ENCODE assay signal across 16 cellular contexts in genomic region chr5:89826938-89827337, GRCh38.
"Had no signal": no experiment of that assay in that cellular context is flagged by ENCODE, and none has a peak within 500 bp of the region (broad histone marks: within the 10 kb centered on the region; RNA-seq: fewer than 3 reads in every experiment).

No MANE protein-coding gene starts in this region.

- H3K4me3 Mint-ChIP-seq: activated CD4-positive, alpha-beta T cell treated with anti-CD3 and anti-CD28 coated beads, Interleukin-2, amount 10 ng/mL, durations not matched to agents 7 days and 5 days; activated CD8-positive, alpha-beta T cell treated with anti-CD3 and anti-CD28 coated beads, Interleukin-2, amount 10 ng/mL, durations not matched to agents 7 days and 5 days; activated naive CD8-positive, alpha-beta T cell treated with anti-CD3 and anti-CD28 coated beads, Interleukin-2, amount 10 ng/mL, durations not matched to agents 7 days and 5 days; activated T-cell treated with anti-CD3 and anti-CD28 coated beads, Interleukin-2, amount 50 U/mL, for 24 hours; natural killer cell had no signal

- ATAC-seq: activated CD4-positive, CD25-positive, alpha-beta regulatory T cell treated with anti-CD3 and anti-CD28 coated beads, Interleukin-2, amount 50 U/mL, for 24 hours; activated CD8-positive, alpha-beta T cell treated with anti-CD3 and anti-CD28 coated beads, Interleukin-2, amount 10 ng/mL, durations not matched to agents 7 days and 5 days; left cardiac atrium; natural killer cell had no signal

- H3K27me3 ChIP-seq: hepatocyte, transverse colon, uterus had no signal

- H3K4me2 ChIP-seq: hepatocyte had no signal

- H3K4me3 ChIP-seq: hepatocyte, transverse colon, uterus had no signal

- H3K4me1 Mint-ChIP-seq: activated CD4-positive, alpha-beta T cell treated with anti-CD3 and anti-CD28 coated beads, Interleukin-2, amount 10 ng/mL, durations not matched to agents 7 days and 5 days; activated naive CD8-positive, alpha-beta T cell treated with anti-CD3 and anti-CD28 coated beads, Interleukin-2, amount 10 ng/mL, durations not matched to agents 7 days and 5 days; natural killer cell had no signal

- H3K36me3 ChIP-seq: transverse colon, uterus had no signal

- DNase-seq: activated CD4-positive, alpha-beta T cell treated with anti-CD3 and anti-CD28 coated beads, Interleukin-2, amount 10 ng/mL, durations not matched to agents 7 days and 5 days; activated CD8-positive, alpha-beta T cell treated with anti-CD3 and anti-CD28 coated beads, Interleukin-2, amount 10 ng/mL, durations not matched to agents 7 days and 5 days; activated naive CD4-positive, alpha-beta T cell treated with Interleukin-2 at 50 U/mL for 16 hours; activated naive CD8-positive, alpha-beta T cell treated with anti-CD3 and anti-CD28 coated beads, Interleukin-2, amount 10 ng/mL, durations not matched to agents 7 days and 5 days; activated T-cell treated with anti-CD3 and anti-CD28 coated beads, Interleukin-2, amount 50 U/mL, for 24 hours; left cardiac atrium; mesendoderm; natural killer cell; stimulated activated naive CD4-positive, alpha-beta T cell treated with Interleukin-2 at 50 U/mL for 16 hours; T-helper 9 cell; transverse colon; uterus had no signal

- H3K27ac Mint-ChIP-seq: activated CD4-positive, alpha-beta T cell treated with anti-CD3 and anti-CD28 coated beads, Interleukin-2, amount 10 ng/mL, durations not matched to agents 7 days and 5 days; activated CD8-positive, alpha-beta T cell treated with anti-CD3 and anti-CD28 coated beads, Interleukin-2, amount 10 ng/mL, durations not matched to agents 7 days and 5 days; activated naive CD8-positive, alpha-beta T cell treated with anti-CD3 and anti-CD28 coated beads, Interleukin-2, amount 10 ng/mL, durations not matched to agents 7 days and 5 days; activated T-cell treated with anti-CD3 and anti-CD28 coated beads, Interleukin-2, amount 50 U/mL, for 24 hours; activated T-helper 2 cell treated with anti-CD3 and anti-CD28 coated beads, Interferon-gamma antibody, Interleukin-2, Interleukin-4, amounts not matched to agents 10 μg/mL and 5 μg/mL and 100 μg/mL, durations not matched to agents 14 hours and 24 hours and 36 hours; natural killer cell had no signal

- H3K9me3 ChIP-seq: transverse colon, uterus had no signal

- H3K36me3 Mint-ChIP-seq: activated naive CD8-positive, alpha-beta T cell treated with anti-CD3 and anti-CD28 coated beads, Interleukin-2, amount 10 ng/mL, durations not matched to agents 7 days and 5 days; brain; natural killer cell had no signal

- H3K27me3 Mint-ChIP-seq: activated CD4-positive, alpha-beta T cell treated with anti-CD3 and anti-CD28 coated beads, Interleukin-2, amount 10 ng/mL, durations not matched to agents 7 days and 5 days; activated naive CD8-positive, alpha-beta T cell treated with anti-CD3 and anti-CD28 coated beads, Interleukin-2, amount 10 ng/mL, durations not matched to agents 7 days and 5 days; activated T-cell treated with anti-CD3 and anti-CD28 coated beads, Interleukin-2, amount 50 U/mL, for 24 hours; brain had no signal

- H3K4me1 ChIP-seq: transverse colon, uterus had no signal

- H2AFZ ChIP-seq: hepatocyte had no signal

- H3K27ac ChIP-seq: hepatocyte, transverse colon, uterus had no signal

- H3K79me2 ChIP-seq: hepatocyte had no signal
